ENCODE assay signal across 31 cellular contexts in the genomic region with DNA sequence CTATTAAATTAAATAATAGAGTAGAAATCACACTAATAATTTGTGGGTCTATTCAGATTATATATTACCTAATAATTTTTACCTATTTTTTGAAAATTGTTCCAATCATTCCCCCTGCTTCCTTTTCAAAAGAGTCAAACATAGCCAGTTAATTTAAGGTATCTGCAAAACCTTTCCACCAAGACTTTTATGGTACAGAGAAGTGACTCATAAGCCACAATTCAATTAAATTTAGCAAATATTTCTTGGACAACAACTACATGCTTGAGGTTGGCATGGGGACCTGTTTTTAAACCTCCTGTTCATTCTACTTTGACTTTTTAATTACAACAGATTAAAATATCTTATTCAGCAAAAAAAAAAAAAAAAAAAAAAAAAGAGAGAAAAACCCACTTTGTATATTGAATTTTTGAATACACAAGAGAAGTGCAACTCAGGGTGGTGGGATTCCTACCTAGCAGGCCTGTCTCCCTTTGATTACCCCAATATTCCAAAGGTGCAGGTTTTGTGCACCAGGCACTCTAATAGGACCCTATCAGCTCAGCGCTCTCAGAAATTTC.
"Had no signal": no experiment of that assay in that cellular context is flagged by ENCODE, and none has a peak within 500 bp of the region (broad histone marks: within the 10 kb centered on the region; RNA-seq: fewer than 3 reads in every experiment).

No MANE protein-coding gene starts in this region.

- H3K4me1 Mint-ChIP-seq: activated CD4-positive, alpha-beta T cell treated with anti-CD3 and anti-CD28 coated beads, Interleukin-2, amount 10 ng/mL, durations not matched to agents 24 days and 14 days; activated CD8-positive, alpha-beta memory T cell treated with anti-CD3 and anti-CD28 coated beads, Interleukin-2, amount 10 ng/mL, durations not matched to agents 7 days and 5 days; activated naive CD8-positive, alpha-beta T cell treated with anti-CD3 and anti-CD28 coated beads, Interleukin-2, amount 50 U/mL, for 24 hours had no signal

- DNase-seq: activated B cell treated with CpG ODN at 0.5 μM for 24 hours; activated CD4-positive, alpha-beta T cell treated with anti-CD3 and anti-CD28 coated beads for 1 hour; activated CD4-positive, alpha-beta T cell treated with anti-CD3 and anti-CD28 coated beads, Interleukin-2, amount 10 ng/mL, durations not matched to agents 24 days and 14 days; activated CD4-positive, alpha-beta T cell treated with anti-CD3 and anti-CD28 coated beads, Interleukin-2, amount 50 U/mL, for 48 hours; activated CD8-positive, alpha-beta memory T cell treated with anti-CD3 and anti-CD28 coated beads, Interleukin-2, amount 10 ng/mL, durations not matched to agents 7 days and 5 days; activated effector memory CD4-positive, alpha-beta T cell treated with Interleukin-2 at 50 U/mL for 16 hours; activated naive CD4-positive, alpha-beta T cell; activated naive CD8-positive, alpha-beta T cell treated with anti-CD3 and anti-CD28 coated beads, Interleukin-2, amount 50 U/mL, for 24 hours; activated T-cell treated with anti-CD3 and anti-CD28 coated beads, Interleukin-2, amount 50 U/mL, for 24 hours; amygdala; caudate nucleus; MM.1S; NCI-H1105 treated with DMSO at 0.1 percent for 48 hours; NCI-H1436 treated with DMSO at 0.1 percent for 48 hours; NCI-H187; NCI-H2081; NCI-H446; NCI-H524 treated with DMSO at 0.1 percent for 48 hours; NCI-H748 treated with DMSO at 0.1 percent for 48 hours; OCI-M1; Peyer's patch; Right ventricle myocardium superior; SJCRH30; T-helper 17 cell; T-helper 9 cell had no signal

- FAIRE-seq: astrocyte, TTC549 had no signal

- H3K27ac Mint-ChIP-seq: activated B cell treated with CpG ODN at 0.5 μM for 24 hours; activated CD4-positive, alpha-beta T cell treated with anti-CD3 and anti-CD28 coated beads, Interleukin-2, amount 10 ng/mL, durations not matched to agents 24 days and 14 days; activated CD8-positive, alpha-beta memory T cell treated with anti-CD3 and anti-CD28 coated beads, Interleukin-2, amount 10 ng/mL, durations not matched to agents 7 days and 5 days; activated naive CD4-positive, alpha-beta T cell treated with anti-CD3 and anti-CD28 coated beads, Interleukin-2, amount 50 U/mL, for 72 hours; activated naive CD8-positive, alpha-beta T cell treated with anti-CD3 and anti-CD28 coated beads, Interleukin-2, amount 50 U/mL, for 24 hours; activated T-cell treated with anti-CD3 and anti-CD28 coated beads, Interleukin-2, amount 50 U/mL, for 24 hours; activated T-helper 1 cell treated with anti-CD3 and anti-CD28 coated beads, Interleukin-12 subunit alpha, Interleukin-12 subunit beta, Interleukin-2, Interleukin-4 antibody, amounts not matched to agents 30 ng/mL and 10 ng/mL and 1 ng/mL, durations not matched to agents 14 hours and 24 hours and 36 hours; T-helper 17 cell had no signal

- H3K27me3 ChIP-seq: breast epithelium, Peyer's patch, SJCRH30 had no signal

- H3K4me3 ChIP-seq: breast epithelium, Peyer's patch, SJCRH30 had no signal

- ATAC-seq: activated CD8-positive, alpha-beta memory T cell treated with anti-CD3 and anti-CD28 coated beads, Interleukin-2, amount 10 ng/mL, durations not matched to agents 7 days and 5 days; activated naive CD4-positive, alpha-beta T cell treated with anti-CD3 and anti-CD28 coated beads, Interleukin-2, amount 50 U/mL, for 72 hours; activated naive CD8-positive, alpha-beta T cell treated with anti-CD3 and anti-CD28 coated beads, Interleukin-2, amount 50 U/mL, for 24 hours; T-helper 17 cell had no signal

- H3K36me3 ChIP-seq: breast epithelium, Peyer's patch, SJCRH30 had no signal

- H3K27ac ChIP-seq: breast epithelium, Peyer's patch, RWPE1, SJCRH30 had no signal

- H3K9me3 Mint-ChIP-seq: activated CD4-positive, alpha-beta T cell treated with anti-CD3 and anti-CD28 coated beads, Interleukin-2, amount 10 ng/mL, durations not matched to agents 24 days and 14 days; activated T-helper 1 cell treated with anti-CD3 and anti-CD28 coated beads, Interleukin-12 subunit alpha, Interleukin-12 subunit beta, Interleukin-2, Interleukin-4 antibody, amounts not matched to agents 30 ng/mL and 10 ng/mL and 1 ng/mL, durations not matched to agents 14 hours and 24 hours and 36 hours had no signal

- H3K27me3 Mint-ChIP-seq: activated B cell treated with CpG ODN at 0.5 μM for 24 hours; activated naive CD8-positive, alpha-beta T cell treated with anti-CD3 and anti-CD28 coated beads, Interleukin-2, amount 50 U/mL, for 24 hours had no signal

- H3K4me3 Mint-ChIP-seq: activated CD4-positive, alpha-beta T cell treated with anti-CD3 and anti-CD28 coated beads, Interleukin-2, amount 10 ng/mL, durations not matched to agents 24 days and 14 days; activated CD8-positive, alpha-beta memory T cell treated with anti-CD3 and anti-CD28 coated beads, Interleukin-2, amount 10 ng/mL, durations not matched to agents 7 days and 5 days; activated naive CD8-positive, alpha-beta T cell treated with anti-CD3 and anti-CD28 coated beads, Interleukin-2, amount 50 U/mL, for 24 hours; activated T-cell treated with anti-CD3 and anti-CD28 coated beads, Interleukin-2, amount 50 U/mL, for 24 hours; activated T-helper 1 cell treated with anti-CD3 and anti-CD28 coated beads, Interleukin-12 subunit alpha, Interleukin-12 subunit beta, Interleukin-2, Interleukin-4 antibody, amounts not matched to agents 30 ng/mL and 10 ng/mL and 1 ng/mL, durations not matched to agents 14 hours and 24 hours and 36 hours; T-helper 17 cell had no signal

- H3K9me3 ChIP-seq: breast epithelium, Peyer's patch, SJCRH30 had no signal

- H3K4me1 ChIP-seq: breast epithelium, Peyer's patch, SJCRH30 had no signal
